In the genomic region with DNA sequence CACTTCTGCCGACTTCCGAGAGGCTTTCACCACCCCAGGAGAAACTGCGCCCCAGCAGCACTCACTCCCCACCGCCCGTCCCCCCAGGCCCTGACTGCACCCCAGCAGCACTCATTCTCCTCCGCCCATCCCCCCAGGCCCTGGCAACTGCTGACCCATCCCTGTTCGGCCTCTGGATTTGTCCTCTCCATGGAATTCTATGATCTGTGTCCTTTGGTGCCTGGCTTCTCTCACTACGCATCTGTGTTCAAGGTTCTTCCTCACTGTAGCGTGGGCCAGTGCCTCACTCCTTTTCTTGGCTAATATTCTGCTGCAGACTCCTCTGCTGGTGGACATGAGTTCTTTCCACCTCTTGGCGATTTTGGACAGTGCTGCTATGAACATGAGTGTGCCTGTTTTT, we compare ENCODE assay signal across 26 cellular contexts.
"Had no signal": no experiment of that assay in that cellular context is flagged by ENCODE, and none has a peak within 500 bp of the region (broad histone marks: within the 10 kb centered on the region; RNA-seq: fewer than 3 reads in every experiment).

No MANE protein-coding gene starts in this region.

- H3K27ac ChIP-seq: SJSA1 had no signal

- H3K4me1 ChIP-seq: SJSA1 had no signal

- H3K9me3 ChIP-seq: ascending aorta, body of pancreas, MG63 had no signal

- H3K4me3 ChIP-seq: ascending aorta, body of pancreas, MG63, SJSA1 had no signal

- ATAC-seq: activated naive CD4-positive, alpha-beta T cell treated with anti-CD3 and anti-CD28 coated beads, Interleukin-2, amount 50 U/mL, for 72 hours; activated naive CD8-positive, alpha-beta T cell treated with anti-CD3 and anti-CD28 coated beads, Interleukin-2, amount 50 U/mL, for 24 hours; activated T-cell treated with anti-CD3 and anti-CD28 coated beads, Interleukin-2, amount 50 U/mL, for 4 hours; body of pancreas; PC-3; T-helper 17 cell had no signal

- H3K27me3 ChIP-seq: ascending aorta, body of pancreas, MG63, SJSA1 had no signal

- H3K36me3 ChIP-seq: ascending aorta, MG63, SJSA1 had no signal

- DNase-seq: activated CD4-positive, alpha-beta memory T cell treated with anti-CD3 and anti-CD28 coated beads for 36 hours; activated CD4-positive, alpha-beta T cell treated with anti-CD3 and anti-CD28 coated beads, Interleukin-2, amount 10 ng/mL, durations not matched to agents 7 days and 5 days; activated CD4-positive, CD25-positive, alpha-beta regulatory T cell; activated CD8-positive, alpha-beta memory T cell treated with anti-CD3 and anti-CD28 coated beads for 24 hours; activated effector memory CD4-positive, alpha-beta T cell treated with anti-CD3 and anti-CD28 coated beads, Interleukin-2, amount 50 U/mL, for 16 hours; activated naive CD4-positive, alpha-beta T cell treated with Interleukin-2 at 50 U/mL for 16 hours; activated naive CD8-positive, alpha-beta T cell treated with anti-CD3 and anti-CD28 coated beads, Interleukin-2, amount 50 U/mL, for 24 hours; activated T-cell treated with anti-CD3 and anti-CD28 coated beads, Interleukin-2, amount 50 U/mL, for 4 hours; amniotic stem cell; body of pancreas; MG63; MV-4-11; NCI-H1092 treated with DMSO at 0.1 percent for 48 hours; NCI-H1417 treated with DMSO at 0.1 percent for 48 hours; NCI-H187; NCI-H2081; NCI-H510A treated with DMSO at 0.1 percent for 48 hours; NCI-H69; NK-92 treated with Interleukin-12 subunit alpha and Interleukin-12 subunit beta, amount 100 ng/mL, for 24 hours; PC-3; SHP77; T-helper 17 cell; T-helper 9 cell had no signal
